Comparison of ENCODE assay signal across 1 cellular context in genomic region chr21:44758781-44759627, GRCh38.
TF ChIP-seq lines count a peak whose summit lies in the region.

No MANE protein-coding gene starts in this region.

TF ChIP-seq in GM23338, 12 proteins besides CTCF, POLR2A, EP300 and RAD21 (continued from another document):
- TF ChIP-seq REST (IDR thresholded peaks at IDR 0.05; ENCODE audit: unreplicated experiment) = no peak
TF ChIP-seq in GM23338: peak in this region for 0.
